Comparison of ENCODE assay signal across 13 cellular contexts in the genomic region with DNA sequence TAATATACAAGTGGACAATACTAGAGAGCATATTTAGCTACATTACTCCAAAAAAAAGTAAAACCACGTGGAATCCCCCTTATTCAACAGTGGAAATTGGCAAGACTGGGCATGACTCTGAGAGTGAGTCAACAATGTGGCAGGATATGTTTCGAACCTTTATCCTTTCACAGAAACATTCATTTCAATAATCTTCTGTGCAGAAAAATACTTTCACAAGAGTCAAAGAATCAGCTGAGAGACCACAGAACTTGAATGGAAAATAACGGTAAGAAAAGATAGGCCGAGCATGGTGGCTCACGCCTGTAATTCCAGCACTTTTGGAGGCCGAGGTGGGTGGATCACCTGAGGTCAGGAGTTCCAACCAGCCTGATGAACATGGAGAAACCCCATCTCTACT.
DNase-seq lines count a peak whose midpoint lies in the region; ATAC-seq, FAIRE-seq and TF ChIP-seq lines count a peak whose summit lies in the region.
"Had no signal": no experiment of that assay in that cellular context is flagged by ENCODE, and none has a peak within 500 bp of the region (broad histone marks: within the 10 kb centered on the region; RNA-seq: fewer than 3 reads in every experiment).

No MANE protein-coding gene starts in this region.

- TF ChIP-seq CTCF in cardiac fibroblast (IDR thresholded peaks at IDR 0.05; ENCODE audit: low read depth, low read length): no peak

- peak; percentile 85 for FAIRE-seq in RCC 7860 (lab: Jason Lieb, UNC)
- FAIRE-seq: G401.6 had no signal

- DNase-seq in stimulated activated CD4-positive, alpha-beta T cell treated with anti-CD3 and anti-CD28 coated beads, Interleukin-4, amount 100 ng/mL, for 24 hours: peak; percentile 31
- DNase-seq in stimulated activated CD4-positive, alpha-beta T cell treated with anti-CD3 and anti-CD28 coated beads, Interleukin-2, amount 100 ng/mL, for 48 hours: no peak
- DNase-seq in RCC 7860 (ENCODE audit: low spot score): peak; percentile 42
- DNase-seq in cardiac fibroblast (ENCODE audit: low read depth in 2 of 2): peak; percentile 34 to 71
- no peak for DNase-seq in NCI-H748 treated with DMSO at 0.1 percent for 48 hours (lab: John Stamatoyannopoulos, UW)
- DNase-seq: C1 segment of cervical spinal cord, erythroblast, mesendoderm, ovary had no signal

- ATAC-seq in GM21786 (IDR thresholded peaks at IDR 0.05; ENCODE audit: unreplicated experiment) (no peak), HG02763 (IDR thresholded peaks at IDR 0.05; ENCODE audit: unreplicated experiment) (no peak), GM19455 (IDR thresholded peaks at IDR 0.05; ENCODE audit: unreplicated experiment) (no peak)

- H3K4me3 ChIP-seq in cardiac fibroblast (replicated peaks in 1 of 2; ENCODE audit: low read depth in 2 of 2, low read length in 2 of 2): no peak overlapping the region
- H3K4me3 ChIP-seq: ovary had no signal

Comparison
In these comparisons a context has a peak if more than half of its experiments do, and no peak if none do; other contexts are left out.
1. DNase-seq: peak in stimulated activated CD4-positive, alpha-beta T cell treated with anti-CD3 and anti-CD28 coated beads, Interleukin-4, amount 100 ng/mL, for 24 hours (single experiment), RCC 7860 (single experiment) and cardiac fibroblast (2 of 2); none in stimulated activated CD4-positive, alpha-beta T cell treated with anti-CD3 and anti-CD28 coated beads, Interleukin-2, amount 100 ng/mL, for 48 hours (0 of 2) and NCI-H748 treated with DMSO at 0.1 percent for 48 hours (single experiment).